ENCODE assay signal across 8 cellular contexts in the genomic region with DNA sequence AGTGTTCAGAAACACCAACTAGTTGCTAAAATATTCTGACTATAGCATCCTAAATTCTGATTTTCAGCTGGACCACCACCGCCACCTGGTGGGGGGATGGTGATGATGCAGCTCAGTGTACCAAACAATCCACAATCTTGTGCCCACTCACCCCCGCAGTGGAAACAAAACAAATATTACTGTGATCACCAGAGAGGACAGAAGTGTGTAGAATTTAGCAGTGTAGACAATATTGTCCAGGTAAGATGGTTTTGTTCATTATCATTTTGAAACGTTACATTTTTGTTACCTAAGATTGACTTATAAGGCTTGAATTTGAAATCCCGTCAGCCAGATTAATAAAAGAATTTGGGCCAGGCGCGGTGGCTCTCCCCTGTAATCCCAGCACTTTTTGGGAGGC. TPM values are rescaled to one million over a fixed set of nuclear protein-coding genes. Genes with fewer than 3 reads are reported as not detected.
DNase-seq lines count a peak whose midpoint lies in the region; ATAC-seq and TF ChIP-seq lines count a peak whose summit lies in the region.

No MANE protein-coding gene starts in this region.

- no peaks in the 10 kb centered on the region for H3K9me3 ChIP-seq in HEK293 (ENCODE audit: control insufficient read depth, insufficient read depth, low read depth, low read length)

- TF ChIP-seq CTCF in HEK293 (tag by site-specific recombination; IDR thresholded peaks at IDR 0.05): peak; percentile 71
- TF ChIP-seq CTCF in epithelial cell of proximal tubule (conservative IDR thresholded peaks at IDR 0.05; ENCODE audit: low read depth, low read length): peak; percentile 98

- H3K9me3 Mint-ChIP-seq in natural killer cell treated with Interleukin-12 subunit alpha and Interleukin-12 subunit beta and Interleukin-15 and Interleukin-18, amount 100 ng/mL, for 72 hours: no peaks in the 10 kb centered on the region

- no peak overlapping the region for H3K27ac ChIP-seq in HEK293 (ENCODE audit: extremely low read depth, low read depth, low read length)

- DNase-seq in Daoy (ENCODE audit: low read depth) (peak; percentile 33), NOMO-1 treated with DMSO at 0.1 percent for 48 hours (lab: John Stamatoyannopoulos, UW; ENCODE audit: unreplicated experiment) (peak; percentile 46), activated T-cell treated with anti-CD3 and anti-CD28 coated beads for 1 hour (ENCODE audit: low read depth) (peak; percentile 77), epithelial cell of proximal tubule (ENCODE audit: low read depth) (no peak)
- DNase-seq in natural killer cell treated with Interleukin-12 subunit alpha and Interleukin-12 subunit beta and Interleukin-15 and Interleukin-18, amount 100 ng/mL, for 72 hours (ENCODE audit: low spot score): peak; percentile 74
- peak; percentile 30 to 79 (median 56) for DNase-seq in stimulated activated naive CD4-positive, alpha-beta T cell (lab: John Stamatoyannopoulos, UW)

- CTCF ChIA-PET in HEK293 (lab: Yijun Ruan, JAX): interaction anchor here (0.5 to 6.7 kb wide), 21 partner anchors 8 to 730 kb away, joined by 3 to 90 read pairs (median 5); a partner anchor contains a TSS

- H3K27me3 Mint-ChIP-seq in natural killer cell treated with Interleukin-12 subunit alpha and Interleukin-12 subunit beta and Interleukin-15 and Interleukin-18, amount 100 ng/mL, for 72 hours: no peaks in the 10 kb centered on the region

- ATAC-seq in natural killer cell treated with Interleukin-12 subunit alpha and Interleukin-12 subunit beta and Interleukin-15 and Interleukin-18, amount 100 ng/mL, for 72 hours: peak in 1 of 2 donors; percentile 59
- ATAC-seq in GM21423 (IDR thresholded peaks at IDR 0.05; ENCODE audit: unreplicated experiment): no peak

- H3K36me3 Mint-ChIP-seq in natural killer cell treated with Interleukin-12 subunit alpha and Interleukin-12 subunit beta and Interleukin-15 and Interleukin-18, amount 100 ng/mL, for 72 hours: peaks cover 13% of the 10 kb centered on the region

- no peaks in the 10 kb centered on the region; the same call in 1 of the 2 replicates for H3K4me1 ChIP-seq in HEK293 (ENCODE audit: control insufficient read depth, insufficient read depth, low read length)

- no peak overlapping the region for H3K4me3 Mint-ChIP-seq in natural killer cell treated with Interleukin-12 subunit alpha and Interleukin-12 subunit beta and Interleukin-15 and Interleukin-18, amount 100 ng/mL, for 72 hours

- no peak overlapping the region for H3K4me3 ChIP-seq in HEK293 (ENCODE audit: low read depth, low read length)
- H3K4me3 ChIP-seq in epithelial cell of proximal tubule (ENCODE audit: low read depth, low read length): no peak overlapping the region

- H3K4me1 Mint-ChIP-seq in natural killer cell treated with Interleukin-12 subunit alpha and Interleukin-12 subunit beta and Interleukin-15 and Interleukin-18, amount 100 ng/mL, for 72 hours (ENCODE audit: low read depth in 2 of 2): peaks cover 0 to 3% of the 10 kb centered on the region in 2 donors

- no peak overlapping the region for H3K27ac Mint-ChIP-seq in natural killer cell treated with Interleukin-12 subunit alpha and Interleukin-12 subunit beta and Interleukin-15 and Interleukin-18, amount 100 ng/mL, for 72 hours

- POLR2A ChIA-PET in HEK293 (lab: Yijun Ruan, JAX): interaction anchor here (1.0 kb wide), 1 partner anchor 179 kb away, joined by 4 read pairs; a partner anchor contains a TSS

- H3K36me3 ChIP-seq in HEK293 (ENCODE audit: control insufficient read depth in 2 of 2, insufficient read depth in 1 of 2, low read length in 2 of 2): peaks cover under 1 to 16% of the 10 kb centered on the region in 2 experiments; a peak in 2 of 3 replicates

TF ChIP-seq in HEK293, 187 proteins besides CTCF, POLR2A, EP300 and RAD21:
- TF ChIP-seq, protein P1, sequence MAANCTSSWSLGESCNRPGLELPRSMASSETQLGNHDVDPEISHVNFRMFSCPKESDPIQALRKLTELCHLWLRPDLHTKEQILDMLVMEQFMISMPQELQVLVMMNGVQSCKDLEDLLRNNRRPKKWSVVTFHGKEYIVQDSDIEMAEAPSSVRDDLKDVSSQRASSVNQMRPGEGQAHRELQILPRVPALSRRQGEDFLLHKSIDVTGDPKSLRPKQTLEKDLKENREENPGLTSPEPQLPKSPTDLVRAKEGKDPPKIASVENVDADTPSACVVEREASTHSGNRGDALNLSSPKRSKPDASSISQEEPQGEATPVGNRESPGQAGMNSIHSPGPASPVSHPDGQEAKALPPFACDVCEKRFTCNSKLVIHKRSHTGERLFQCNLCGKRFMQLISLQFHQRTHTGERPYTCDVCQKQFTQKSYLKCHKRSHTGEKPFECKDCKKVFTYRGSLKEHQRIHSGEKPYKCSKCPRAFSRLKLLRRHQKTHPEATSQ (tag by site-specific recombination; IDR thresholded peaks at IDR 0.05): no peak
- TF ChIP-seq ZNF654 (tag by site-specific recombination; IDR thresholded peaks at IDR 0.05; ENCODE audit: low read depth): peak; percentile 71
- TF ChIP-seq SCRT2 (tag by site-specific recombination; IDR thresholded peaks at IDR 0.05): peak; percentile 25; the same call in 1 of the 2 replicates

RNA-seq across cellular contexts. Expression of a gene that starts 31.7 kb away (rescaled TPM):
- 45.2 and 52.5 TPM in 2 replicates for total RNA-seq in Daoy (2014; rRNA removed; shearing (Covaris generic))
- total RNA-seq in epithelial cell of proximal tubule: 47.2 and 50.2 TPM in 2 replicates
- 100 to 1,000 TPM; 123 to 138 TPM for total RNA-seq in natural killer cell treated with Interleukin-12 subunit alpha and Interleukin-12 subunit beta and Interleukin-15 and Interleukin-18, amount 100 ng/mL, for 72 hours
